ENCODE assay signal across 10 cellular contexts in genomic region chr5:170468633-170469032, GRCh38. TPM values are rescaled to one million over a fixed set of nuclear protein-coding genes. Genes with fewer than 3 reads are reported as not detected.
"Had no signal": no experiment of that assay in that cellular context is flagged by ENCODE, and none has a peak within 500 bp of the region (broad histone marks: within the 10 kb centered on the region; RNA-seq: fewer than 3 reads in every experiment).

No MANE protein-coding gene starts in this region.

- DNase-seq: GM23248, GOT3, H7, HCEC 1CT, HFFc6 had no signal

- H3K9me3 ChIP-seq: HAP-1 had no signal

- ATAC-seq: GM23338, HCT116 had no signal

- H3K27ac Mint-ChIP-seq: GM23338, H9, HFFc6 had no signal

- H3K4me3 Mint-ChIP-seq: GM23338, H9, HFFc6 had no signal

- H3K36me3 ChIP-seq: HAP-1 had no signal

- H3K9me3 Mint-ChIP-seq: GM23338, H9 had no signal

- H3K27ac ChIP-seq: GM23248 had no signal

- H3K4me3 ChIP-seq: GM23248, GM23338, HAP-1 had no signal

RNA-seq across cellular contexts. Expression of gene KCNIP1, which starts 35.2 kb away (rescaled TPM):
- total RNA-seq: GM23248, H4, HFFc6 had no signal
- polyA plus RNA-seq: GM23248 had no signal
